9 cellular contexts compared by ENCODE assay signal in the genomic region with DNA sequence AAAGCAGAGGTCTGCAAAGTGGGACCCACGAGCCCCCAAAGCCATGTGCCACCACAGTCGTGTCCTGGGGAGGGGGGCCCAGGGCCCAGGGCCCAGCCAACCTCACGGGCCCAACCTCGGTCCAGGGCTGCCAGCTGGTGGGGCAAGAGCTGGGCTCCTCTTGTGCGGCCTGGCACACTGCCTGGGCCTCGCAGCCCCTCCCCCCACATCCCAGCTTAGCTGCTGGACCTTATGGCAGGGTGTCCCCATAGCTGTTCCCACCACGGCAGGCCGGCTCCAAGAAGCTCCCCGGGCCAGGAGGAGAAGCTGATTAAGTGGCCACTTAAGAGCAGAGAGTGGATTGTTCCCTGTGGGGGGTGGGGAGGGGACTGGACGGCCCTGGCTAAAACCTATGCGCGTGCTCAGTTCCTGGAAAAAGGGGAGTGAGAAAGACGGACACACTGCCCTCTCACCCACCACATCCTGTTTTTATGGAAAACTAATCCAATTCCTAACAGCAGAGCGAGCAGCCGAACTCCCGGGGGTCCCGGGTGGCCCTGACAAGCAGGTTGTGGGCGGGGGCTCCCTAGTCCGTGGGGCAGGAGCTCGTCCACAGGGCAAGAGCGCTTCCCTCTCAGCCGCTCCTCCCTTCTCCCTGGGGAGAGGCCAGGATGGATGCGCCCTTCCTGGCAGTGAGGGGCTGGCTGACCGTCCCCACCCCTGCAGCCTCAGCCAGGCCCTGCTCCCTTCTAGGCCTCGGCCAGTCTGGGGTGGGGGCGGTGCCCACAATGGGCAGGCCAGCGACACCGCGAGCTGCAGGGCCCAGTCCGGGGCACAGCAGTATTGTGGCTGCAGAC. TPM values are rescaled to one million over a fixed set of nuclear protein-coding genes. Genes with fewer than 3 reads are reported as not detected.
DNase-seq lines count a peak whose midpoint lies in the region; ATAC-seq, FAIRE-seq and TF ChIP-seq lines count a peak whose summit lies in the region.
"Had no signal": no experiment of that assay in that cellular context is flagged by ENCODE, and none has a peak within 500 bp of the region (broad histone marks: within the 10 kb centered on the region; RNA-seq: fewer than 3 reads in every experiment).

No MANE protein-coding gene starts in this region.

- no peak for FAIRE-seq in GM12878 (lab: Jason Lieb, UNC)
- FAIRE-seq: A549 had no signal

- peaks cover 28% of the 10 kb centered on the region for H3K4me1 ChIP-seq in GM12878 (ENCODE audit: control insufficient read depth, insufficient read depth, low read length)
- peaks cover 16 to 49% (median 35%) of the 10 kb centered on the region in 4 donors for H3K4me1 ChIP-seq in liver (ENCODE audit: control insufficient read depth in 4 of 4, insufficient read depth in 4 of 4, low read length in 3 of 4)
- H3K4me1 ChIP-seq in transverse colon = peaks cover 51 to 77% (median 68%) of the 10 kb centered on the region in 4 donors

- 74% methylated on average over 29 of the region's 30 CpGs for WGBS in GM12878 (ENCODE audit: insufficient coverage, insufficient replicate concordance, low lambda C conversion rate, missing lambda C conversion rate)
- 59% methylated on average over 30 of the region's 30 CpGs for WGBS in liver
- WGBS in transverse colon (ENCODE audit: low coverage in 1 of 2), 2 donors = 63% methylated on average over 28 of the region's 30 CpGs; no CpG with 5 or more reads in 1 of the 2 donors

- CTCF ChIA-PET in GM12878 (lab: Yijun Ruan, JAX) = interaction anchor here (1.7 kb wide), 1 partner anchor 12 kb away, joined by 4 read pairs; no protein-coding TSS in a partner anchor

- RAD21 ChIA-PET in GM12878 (lab: Charles Lee; ENCODE audit: unreplicated experiment) = no interaction called here

- DNase-seq in NCI-H2196 (lab: John Stamatoyannopoulos, UW; ENCODE audit: unreplicated experiment) (peak; percentile 31), NCI-H2196 treated with DMSO at 0.1 percent for 48 hours (lab: John Stamatoyannopoulos, UW; ENCODE audit: unreplicated experiment) (no peak), GM12878 (ENCODE audit: low read depth, low spot score) (no peak), transverse colon (peak; percentile 60), iPS-NIHi7 (ENCODE audit: extremely low spot score) (no peak), NCI-H2107 treated with DMSO at 0.1 percent for 48 hours (lab: John Stamatoyannopoulos, UW; ENCODE audit: unreplicated experiment) (no peak)

- ATAC-seq in GM12878 = no peak
- no peak for ATAC-seq in GM21717 (IDR thresholded peaks at IDR 0.05; ENCODE audit: unreplicated experiment)
- ATAC-seq: A549 had no signal

- peaks cover 58% of the 10 kb centered on the region for H3K79me2 ChIP-seq in GM12878 (ENCODE audit: control insufficient read depth, insufficient read depth, low read length)

- TF ChIP-seq RAD21 in GM12878 (IDR thresholded peaks at IDR 0.05; ENCODE audit: insufficient read depth, low read depth, low read length) = no peak
- TF ChIP-seq RAD21 in liver (IDR thresholded peaks at IDR 0.05) = no peak

- no peaks in the 10 kb centered on the region; the same call in none of the 2 replicates for H4K20me1 ChIP-seq in GM12878 (ENCODE audit: control insufficient read depth, insufficient read depth)

- no peak for TF ChIP-seq CTCF in GM12878 (IDR thresholded peaks at IDR 0.05 in 2 of 3, conservative IDR thresholded peaks at IDR 0.05 in 1 of 3; ENCODE audit: control insufficient read depth in 2 of 3, extremely low read depth in 1 of 3, insufficient read depth in 1 of 3, low read depth in 3 of 3, low read length in 3 of 3)
- TF ChIP-seq CTCF in liver (IDR thresholded peaks at IDR 0.05; ENCODE audit: low read depth, low read length, missing input control) = no peak
- no peak for TF ChIP-seq CTCF in transverse colon (IDR thresholded peaks at IDR 0.05)

- TF ChIP-seq POLR2A in GM12878 (IDR thresholded peaks at IDR 0.05; ENCODE audit: low read depth, low read length) = peak; percentile 16; the same call in 1 of the 2 replicates
- TF ChIP-seq POLR2A in transverse colon (IDR thresholded peaks at IDR 0.05) = no peak

- in situ Hi-C loops in GM12878 (cut with MboI) (no loop called here), transverse colon (cut with MboI; ENCODE audit: low pct_ligation_motif_present in 1 of 4, low pct_unique_long_range_greater_than_20kb in 1 of 4, low sequenced_read_pairs in 3 of 4) (no loop called here)

- no TSS peak for BruUV-seq in GM12878 (replicated peaks; lab: Mats Ljungman, UMichigan)

- SMC1A ChIA-PET in GM12878 (lab: Charles Lee; ENCODE audit: uncharacterized antibody, unreplicated experiment) = no interaction called here

- intact Hi-C loops in GM12878 (cut with micrococcal nuclease; ENCODE audit: unreplicated experiment) (no loop called here), transverse colon (cut with DNase I; ENCODE audit: low total_unique reads) (no loop called here)

- H3K36me3 ChIP-seq in GM12878 (ENCODE audit: control insufficient read depth in 2 of 2, insufficient read depth in 2 of 2, low read length in 1 of 2) = peaks cover 3 to 4% of the 10 kb centered on the region in 2 experiments; a peak in 3 of 4 replicates
- no peaks in the 10 kb centered on the region for H3K36me3 ChIP-seq in liver (ENCODE audit: control insufficient read depth in 4 of 4, insufficient read depth in 3 of 4, low read depth in 1 of 4, low read length in 3 of 4)
- no peaks in the 10 kb centered on the region for H3K36me3 ChIP-seq in transverse colon

- POLR2A ChIA-PET in GM12878 (lab: Charles Lee) = interaction anchor here (0.6 to 1.1 kb wide), 2 partner anchors 14 to 21 kb away, joined by 3 read pairs; no protein-coding TSS in a partner anchor

- peak overlapping the region; percentile 23; the same call in 1 of the 2 replicates for H3K4me2 ChIP-seq in GM12878 (ENCODE audit: control insufficient read depth, insufficient read depth)
- H3K4me2 ChIP-seq: A549 had no signal

- no peak overlapping the region for H3K9ac ChIP-seq in GM12878 (ENCODE audit: control insufficient read depth, insufficient read depth, low read length)
- H3K9ac ChIP-seq in liver (ENCODE audit: low read depth in 1 of 2, low read length in 2 of 2) = no peak overlapping the region

- no peak overlapping the region for H3K4me3 ChIP-seq in GM12878
- no peak overlapping the region for H3K4me3 ChIP-seq in liver (ENCODE audit: low read depth in 1 of 3, low read length in 3 of 3)
- no peak overlapping the region for H3K4me3 ChIP-seq in transverse colon
- H3K4me3 ChIP-seq: A549 had no signal

- no peaks in the 10 kb centered on the region for H3K9me3 ChIP-seq in GM12878 (replicated peaks; ENCODE audit: control insufficient read depth, insufficient read depth, low read length)
- no peaks in the 10 kb centered on the region for H3K9me3 ChIP-seq in liver (ENCODE audit: control insufficient read depth in 4 of 4, low read length in 3 of 4)
- H3K9me3 ChIP-seq in transverse colon = no peaks in the 10 kb centered on the region
- H3K9me3 ChIP-seq: A549 had no signal

- no peak overlapping the region for H3K27ac ChIP-seq in GM12878 (ENCODE audit: control insufficient read depth, insufficient read depth)
- H3K27ac ChIP-seq in liver (ENCODE audit: low read depth in 1 of 2, low read length in 2 of 2) = peak overlapping the region; percentile 8 to 32
- H3K27ac ChIP-seq in transverse colon = peak overlapping the region; percentile 82 to 93 (median 90)

- H3K27me3 ChIP-seq in GM12878 (replicated peaks in 1 of 2; ENCODE audit: control insufficient read depth in 2 of 2, insufficient read depth in 2 of 2, low read length in 1 of 2) = no peaks in the 10 kb centered on the region
- no peaks in the 10 kb centered on the region for H3K27me3 ChIP-seq in liver (ENCODE audit: control insufficient read depth in 4 of 4, insufficient read depth in 4 of 4, low read length in 3 of 4)
- no peaks in the 10 kb centered on the region for H3K27me3 ChIP-seq in transverse colon

- no peak for TF ChIP-seq EP300 in GM12878 (IDR thresholded peaks at IDR 0.05; ENCODE audit: borderline replicate concordance in 1 of 2, control insufficient read depth in 1 of 2, low read depth in 2 of 2, low read length in 2 of 2)
- no peak for TF ChIP-seq EP300 in transverse colon (IDR thresholded peaks at IDR 0.05; ENCODE audit: low read depth)

- H2AFZ ChIP-seq in GM12878 (ENCODE audit: control insufficient read depth, low read depth, low read length) = no peak overlapping the region

RNA-seq across cellular contexts. Expression of a gene that starts 16.8 kb away (rescaled TPM):
- 218 and 234 TPM in 2 replicates for total RNA-seq in GM12878 (2013; cell fraction: nucleolus; rRNA removed)
- total RNA-seq in GM12878 (2014; rRNA removed) (96.3 and 106 TPM in 2 replicates), GM12878 (2014; rRNA removed; fragmentation: Illumina TruSeq; extraction: Trizol) (21.8 and 30.6 TPM in 2 replicates), GM12878 (2021) (146 and 169 TPM in 2 replicates), liver (10 to 100 TPM; 59.7 to 74.7 TPM), transverse colon (100 to 1,000 TPM; 133 to 546 (median 179) TPM)
- polyA plus RNA-seq in GM12878 (2011; ENCODE audit: low read depth) = 55.6 TPM
- polyA plus RNA-seq in GM12878 (2011; rRNA removed) (15.2 and 28.0 TPM in 2 replicates), GM12878 (2014; fragmentation: Illumina TruSeq; extraction: Trizol) (17.0 and 39.9 TPM in 2 replicates), GM12878 (2014; fragmentation: Nextera tagmentation; extraction: Ambion mirVana) (1 to 10 TPM; 1.3 to 7.2 TPM), GM12878 (2014; rRNA removed) (116 and 167 TPM in 2 replicates), GM12878 (2016; fragmentation: Nextera tagmentation; extraction: Ambion mirVana) (10 to 100 TPM; 31.1 to 35.6 TPM), liver (10 to 100 TPM; 15.3 to 58.7 TPM)
- polyA plus RNA-seq in GM12878 (2011; cell fraction: cytosol; rRNA removed) = 47.6 and 77.5 TPM in 2 replicates
- polyA plus RNA-seq in GM12878 (2011; cell fraction: nucleus; rRNA removed) = 493 and 679 TPM in 2 replicates
- polyA plus RNA-seq in GM12878 (2012) = 77.9 and 106 TPM in 2 replicates
- polyA minus RNA-seq in GM12878 (2011; rRNA and poly(A)+ RNA removed) = 39.4 and 60.9 TPM in 2 replicates
- polyA minus RNA-seq in GM12878 (2011; cell fraction: cytosol; rRNA and poly(A)+ RNA removed) = 27.0 and 30.1 TPM in 2 replicates
- polyA minus RNA-seq in GM12878 (2011; cell fraction: nucleus; rRNA and poly(A)+ RNA removed) = 81.4 and 144 TPM in 2 replicates

RNA-seq across cellular contexts. Expression of a gene that starts 35.3 kb away (rescaled TPM):
- 10.9 and 14.9 TPM in 2 replicates for total RNA-seq in GM12878 (2013; cell fraction: nucleolus; rRNA removed)
- total RNA-seq in GM12878 (2014; rRNA removed) (40.4 and 59.3 TPM in 2 replicates), GM12878 (2014; rRNA removed; fragmentation: Illumina TruSeq; extraction: Trizol) (6.5 and 8.5 TPM in 2 replicates), GM12878 (2021) (87.6 and 90.0 TPM in 2 replicates), liver (10 to 100 TPM in 1 of 2 donors, under 1 TPM in 1; 0.08 to 37.6 TPM), transverse colon (10 to 100 TPM in 1 of 4 donors, 1 to 10 TPM in 2, not detected in 1; 3.8 to 12.5 (median 6.7) TPM)
- polyA plus RNA-seq in GM12878 (2011; ENCODE audit: low read depth) = 8.4 TPM
- polyA plus RNA-seq in GM12878 (2011; rRNA removed) (3.3 and 9.0 TPM in 2 replicates), GM12878 (2014; fragmentation: Illumina TruSeq; extraction: Trizol) (1.3 and 4.3 TPM in 2 replicates), GM12878 (2014; fragmentation: Nextera tagmentation; extraction: Ambion mirVana) (1 to 10 TPM in 1 of 2 experiments, under 1 TPM in 1; 0.50 to 1.9 TPM), GM12878 (2014; rRNA removed) (37.7 and 58.6 TPM in 2 replicates), GM12878 (2016; fragmentation: Nextera tagmentation; extraction: Ambion mirVana) (10 to 100 TPM in 1 of 2 experiments, 1 to 10 TPM in 1; 5.7 to 41.3 TPM), liver (1 to 10 TPM in 1 of 2 donors, under 1 TPM in 1; 0.11 to 1.8 TPM)
- polyA plus RNA-seq in GM12878 (2011; cell fraction: cytosol; rRNA removed) = 24.4 and 33.2 TPM in 2 replicates
- 26.7 and 44.2 TPM in 2 replicates for polyA plus RNA-seq in GM12878 (2011; cell fraction: nucleus; rRNA removed)
- polyA plus RNA-seq in GM12878 (2012) = 39.9 and 49.2 TPM in 2 replicates
- polyA minus RNA-seq in GM12878 (2011; rRNA and poly(A)+ RNA removed) = 8.9 and 34.4 TPM in 2 replicates
- 37.6 and 54.5 TPM in 2 replicates for polyA minus RNA-seq in GM12878 (2011; cell fraction: cytosol; rRNA and poly(A)+ RNA removed)
- 8.5 and 22.1 TPM in 2 replicates for polyA minus RNA-seq in GM12878 (2011; cell fraction: nucleus; rRNA and poly(A)+ RNA removed)

RNA-seq across cellular contexts. Expression of a gene that starts 43.5 kb away (rescaled TPM):
- total RNA-seq in GM12878 (2013; cell fraction: nucleolus; rRNA removed) = 39.3 and 42.6 TPM in 2 replicates
- total RNA-seq in GM12878 (2014; rRNA removed) (308 and 348 TPM in 2 replicates), GM12878 (2014; rRNA removed; fragmentation: Illumina TruSeq; extraction: Trizol) (106 and 113 TPM in 2 replicates), GM12878 (2021) (219 and 234 TPM in 2 replicates), liver (10 to 100 TPM; 27.9 to 35.5 TPM), transverse colon (100 to 1,000 TPM in 2 of 4 donors, 10 to 100 TPM in 2; 81.6 to 221 (median 149) TPM)
- polyA plus RNA-seq in GM12878 (2011; ENCODE audit: low read depth) = 71.1 TPM
- polyA plus RNA-seq in GM12878 (2011; rRNA removed) (39.6 and 95.7 TPM in 2 replicates), GM12878 (2014; fragmentation: Illumina TruSeq; extraction: Trizol) (8.6 and 46.2 TPM in 2 replicates), GM12878 (2014; fragmentation: Nextera tagmentation; extraction: Ambion mirVana) (100 to 1,000 TPM in 1 of 2 experiments, 10 to 100 TPM in 1; 30.6 to 100 TPM), GM12878 (2014; rRNA removed) (278 and 338 TPM in 2 replicates), GM12878 (2016; fragmentation: Nextera tagmentation; extraction: Ambion mirVana) (100 to 1,000 TPM; 446 to 495 TPM), liver (100 to 1,000 TPM; 153 to 160 TPM)
- polyA plus RNA-seq in GM12878 (2011; cell fraction: cytosol; rRNA removed) = 75.8 and 141 TPM in 2 replicates
- 107 and 109 TPM in 2 replicates for polyA plus RNA-seq in GM12878 (2011; cell fraction: nucleus; rRNA removed)
- 148 and 153 TPM in 2 replicates for polyA plus RNA-seq in GM12878 (2012)
- 11.7 and 28.6 TPM in 2 replicates for polyA minus RNA-seq in GM12878 (2011; rRNA and poly(A)+ RNA removed)
- polyA minus RNA-seq in GM12878 (2011; cell fraction: cytosol; rRNA and poly(A)+ RNA removed) = 42.0 and 50.9 TPM in 2 replicates
- polyA minus RNA-seq in GM12878 (2011; cell fraction: nucleus; rRNA and poly(A)+ RNA removed) = 22.0 and 30.6 TPM in 2 replicates

Comparison
In these comparisons a context has a peak if more than half of its experiments do, and no peak if none do; other contexts are left out.
1. DNase-seq: peak in NCI-H2196 (single experiment) and transverse colon (single experiment); none in NCI-H2196 treated with DMSO at 0.1 percent for 48 hours (single experiment), GM12878 (single experiment), iPS-NIHi7 (single experiment) and NCI-H2107 treated with DMSO at 0.1 percent for 48 hours (single experiment).